11 cellular contexts compared by ENCODE assay signal in genomic region chr2:152542995-152543481, GRCh38.
DNase-seq lines count a peak whose midpoint lies in the region; ATAC-seq and TF ChIP-seq lines count a peak whose summit lies in the region.
"Had no signal": no experiment of that assay in that cellular context is flagged by ENCODE, and none has a peak within 500 bp of the region (broad histone marks: within the 10 kb centered on the region; RNA-seq: fewer than 3 reads in every experiment).

No MANE protein-coding gene starts in this region.

- H3K4me3 ChIP-seq in cardiac muscle cell (no peak overlapping the region), lower lobe of right lung (no peak overlapping the region), upper lobe of right lung (no peak overlapping the region)

- H3K27me3 ChIP-seq in cardiac muscle cell (no peaks in the 10 kb centered on the region), lower lobe of right lung (ENCODE audit: low read depth) (no peaks in the 10 kb centered on the region), upper lobe of right lung (no peaks in the 10 kb centered on the region)

- no peak overlapping the region for H3K4me3 Mint-ChIP-seq in activated T-helper 17 cell treated with anti-CD3 and anti-CD28 coated beads, Interleukin-2, amount 50 U/mL, for 72 hours
- H3K4me3 Mint-ChIP-seq: CD4-positive, CD25-positive, alpha-beta regulatory T cell had no signal

- H3K27me3 Mint-ChIP-seq in activated T-helper 17 cell treated with anti-CD3 and anti-CD28 coated beads, Interleukin-2, amount 50 U/mL, for 72 hours, result peaks cover 5% of the 10 kb centered on the region
- H3K27me3 Mint-ChIP-seq: CD4-positive, CD25-positive, alpha-beta regulatory T cell had no signal

- H3K27ac ChIP-seq in cardiac muscle cell, result peak overlapping the region; percentile 18
- H3K27ac ChIP-seq in cingulate gyrus (ENCODE audit: low read depth, low read length), result peak overlapping the region; percentile 85
- peak overlapping the region; percentile 15 for H3K27ac ChIP-seq in lower lobe of right lung
- H3K27ac ChIP-seq in upper lobe of right lung, result no peak overlapping the region

- TF ChIP-seq CTCF in cardiac muscle cell (IDR thresholded peaks at IDR 0.05; ENCODE audit: low read depth, low read length) (no peak), lower lobe of right lung (IDR thresholded peaks at IDR 0.05) (no peak), upper lobe of right lung (IDR thresholded peaks at IDR 0.05) (no peak)

- H3K36me3 ChIP-seq in cardiac muscle cell, result no peaks in the 10 kb centered on the region
- no peaks in the 10 kb centered on the region for H3K36me3 ChIP-seq in lower lobe of right lung
- H3K36me3 ChIP-seq in upper lobe of right lung, result no peaks in the 10 kb centered on the region

- intact Hi-C loops in Right ventricle myocardium superior (cut with DNase I) (no loop called here), lower lobe of right lung (cut with DNase I) (no loop called here), upper lobe of right lung (cut with DNase I) (no loop called here)

- no peaks in the 10 kb centered on the region for H3K4me1 ChIP-seq in cardiac muscle cell (ENCODE audit: low read depth)
- H3K4me1 ChIP-seq in lower lobe of right lung, result peaks cover 23% of the 10 kb centered on the region
- peaks cover 10% of the 10 kb centered on the region for H3K4me1 ChIP-seq in upper lobe of right lung

- H3K9me3 Mint-ChIP-seq in activated T-helper 17 cell treated with anti-CD3 and anti-CD28 coated beads, Interleukin-2, amount 50 U/mL, for 72 hours, result no peaks in the 10 kb centered on the region

- H3K9me3 ChIP-seq in cardiac muscle cell (ENCODE audit: low read depth), result no peaks in the 10 kb centered on the region
- no peaks in the 10 kb centered on the region for H3K9me3 ChIP-seq in lower lobe of right lung
- H3K9me3 ChIP-seq in upper lobe of right lung, result no peaks in the 10 kb centered on the region

- no peak for ATAC-seq in Right ventricle myocardium superior (ENCODE audit: poor library complexity)
- peak; percentile 76 to 89 for ATAC-seq in lower lobe of right lung
- peak; percentile 77 for ATAC-seq in upper lobe of right lung
- no peak for ATAC-seq in GM21529 (IDR thresholded peaks at IDR 0.05; ENCODE audit: unreplicated experiment)
- no peak for ATAC-seq in activated T-helper 17 cell treated with anti-CD3 and anti-CD28 coated beads, Interleukin-2, amount 50 U/mL, for 72 hours (replicated peaks)
- ATAC-seq in GM19452 (IDR thresholded peaks at IDR 0.05; ENCODE audit: unreplicated experiment), result no peak

- H3K36me3 Mint-ChIP-seq in activated T-helper 17 cell treated with anti-CD3 and anti-CD28 coated beads, Interleukin-2, amount 50 U/mL, for 72 hours (ENCODE audit: low read depth), result no peaks in the 10 kb centered on the region
- H3K36me3 Mint-ChIP-seq: CD4-positive, CD25-positive, alpha-beta regulatory T cell had no signal

- no peak overlapping the region for H3K27ac Mint-ChIP-seq in activated T-helper 17 cell treated with anti-CD3 and anti-CD28 coated beads, Interleukin-2, amount 50 U/mL, for 72 hours
- H3K27ac Mint-ChIP-seq: CD4-positive, CD25-positive, alpha-beta regulatory T cell had no signal

- DNase-seq in cardiac muscle cell (ENCODE audit: low read depth in 1 of 2, low spot score in 1 of 2) (peak in 1 of 2 donors; percentile 84), Right ventricle myocardium superior (no peak), lower lobe of right lung (no peak), upper lobe of right lung (no peak)
- DNase-seq: CD4-positive, CD25-positive, alpha-beta regulatory T cell; NCI-H82; stimulated activated CD4-positive, alpha-beta T cell treated with anti-CD3 and anti-CD28 coated beads, Interleukin-4, amount 100 ng/mL, for 24 hours had no signal

- no peaks in the 10 kb centered on the region for H3K4me1 Mint-ChIP-seq in activated T-helper 17 cell treated with anti-CD3 and anti-CD28 coated beads, Interleukin-2, amount 50 U/mL, for 72 hours
- H3K4me1 Mint-ChIP-seq: CD4-positive, CD25-positive, alpha-beta regulatory T cell had no signal

Comparison
In these comparisons a context has a peak if more than half of its experiments do, and no peak if none do; other contexts are left out.
1. ATAC-seq: peak in lower lobe of right lung (2 of 2) and upper lobe of right lung (single experiment); none in Right ventricle myocardium superior (single experiment), GM21529 (single experiment), activated T-helper 17 cell treated with anti-CD3 and anti-CD28 coated beads, Interleukin-2, amount 50 U/mL, for 72 hours (single experiment) and GM19452 (single experiment).